Comparison of ENCODE assay signal across 22 cellular contexts in the genomic region with DNA sequence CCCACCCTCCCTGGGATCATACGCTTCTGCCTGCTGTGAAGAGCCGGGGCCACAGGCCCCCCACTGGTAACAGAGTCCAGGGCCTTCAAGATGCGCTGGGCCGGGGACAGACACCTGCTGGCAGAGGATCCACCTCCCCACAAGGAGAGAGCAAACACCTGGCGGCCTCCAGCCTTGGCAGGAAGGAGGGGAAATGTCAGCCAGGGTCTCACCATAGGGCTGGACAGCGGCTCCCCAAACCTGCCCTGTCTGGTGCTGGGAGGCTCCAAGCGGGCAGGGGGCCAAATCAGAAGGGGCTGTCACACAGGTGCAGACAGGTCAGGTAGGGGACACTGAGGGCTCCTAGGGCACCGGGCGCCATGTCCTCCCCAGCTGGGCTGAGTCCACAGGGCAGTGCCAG. TPM values are rescaled to one million over a fixed set of nuclear protein-coding genes. Genes with fewer than 3 reads are reported as not detected.
DNase-seq lines count a peak whose midpoint lies in the region; ATAC-seq and TF ChIP-seq lines count a peak whose summit lies in the region.
"Had no signal": no experiment of that assay in that cellular context is flagged by ENCODE, and none has a peak within 500 bp of the region (broad histone marks: within the 10 kb centered on the region; RNA-seq: fewer than 3 reads in every experiment).

No MANE protein-coding gene starts in this region.

- peaks cover 3% of the 10 kb centered on the region for H3K27me3 Mint-ChIP-seq in chondrocyte (ENCODE audit: low read depth)
- H3K27me3 Mint-ChIP-seq in immature natural killer cell (ENCODE audit: low read depth in 3 of 3): peaks cover 3 to 8% (median 6%) of the 10 kb centered on the region in 3 donors

- no peak overlapping the region for H3K23ac ChIP-seq in neuronal stem cell (ENCODE audit: low read depth, low read length, poor library complexity)

- H3K9me3 ChIP-seq in neuronal stem cell (replicated peaks in 1 of 2; ENCODE audit: control insufficient read depth in 2 of 2, insufficient read depth in 1 of 2, low read depth in 1 of 2, low read length in 2 of 2): peaks cover 0 to 5% of the 10 kb centered on the region in 2 donors
- H3K9me3 ChIP-seq: BLaER1 had no signal

- H3K36me3 Mint-ChIP-seq in chondrocyte (ENCODE audit: low read depth) (no peaks in the 10 kb centered on the region), immature natural killer cell (no peaks in the 10 kb centered on the region)

- peaks cover 0 to 38% (median 0%) of the 10 kb centered on the region in 3 experiments for H3K27me3 ChIP-seq in neuronal stem cell (ENCODE audit: control insufficient read depth in 3 of 3, insufficient read depth in 3 of 3, low read depth in 1 of 3, low read length in 3 of 3)
- H3K27me3 ChIP-seq: BLaER1 had no signal

- no peak overlapping the region for H2AFZ ChIP-seq in neuronal stem cell (ENCODE audit: low read length)
- H2AFZ ChIP-seq: GM23248 had no signal

- peaks cover 0 to 24% of the 10 kb centered on the region in 2 donors for H3K4me1 ChIP-seq in neuronal stem cell (ENCODE audit: control insufficient read depth in 2 of 2, insufficient read depth in 1 of 2, low read depth in 1 of 2, low read length in 2 of 2)

- no peak for TF ChIP-seq CTCF in chondrocyte (IDR thresholded peaks at IDR 0.05)

- H3K4me3 Mint-ChIP-seq in chondrocyte (ENCODE audit: unreplicated experiment) (no peak overlapping the region), immature natural killer cell (no peak overlapping the region)
- H3K4me3 Mint-ChIP-seq: CD4-positive, alpha-beta T cell; H9 had no signal

- H4K8ac ChIP-seq in neuronal stem cell (ENCODE audit: low read depth, low read length): no peak overlapping the region

- no peaks in the 10 kb centered on the region for H3K36me3 ChIP-seq in neuronal stem cell (replicated peaks in 1 of 2; ENCODE audit: control insufficient read depth in 2 of 2, insufficient read depth in 2 of 2, low read length in 2 of 2)

- H3K4me1 Mint-ChIP-seq in chondrocyte (ENCODE audit: low read depth) (no peaks in the 10 kb centered on the region), immature natural killer cell (peaks cover 0 to 4% of the 10 kb centered on the region in 2 donors)

- H2BK120ac ChIP-seq in neuronal stem cell (ENCODE audit: low read depth, low read length): no peak overlapping the region

- no peak for ATAC-seq in Right ventricle myocardium inferior
- ATAC-seq in activated CD4-positive, CD25-positive, alpha-beta regulatory T cell treated with anti-CD3 and anti-CD28 coated beads, Interleukin-2, amount 50 U/mL, for 24 hours: no peak
- ATAC-seq: GM12878, Panc1 had no signal

- no peak overlapping the region for H2BK15ac ChIP-seq in neuronal stem cell (ENCODE audit: low read length)

- H2BK5ac ChIP-seq in neuronal stem cell (ENCODE audit: low read length): no peak overlapping the region

- no peak overlapping the region for H3K4ac ChIP-seq in neuronal stem cell (ENCODE audit: low read length)

- peak overlapping the region; percentile 91 for H2AK5ac ChIP-seq in neuronal stem cell (ENCODE audit: low read depth, low read length)

- H3K79me1 ChIP-seq in neuronal stem cell (ENCODE audit: low read depth, low read length): no peaks in the 10 kb centered on the region

- peak overlapping the region; percentile 48 for H3K18ac ChIP-seq in neuronal stem cell (ENCODE audit: low read length)

- H2BK12ac ChIP-seq in neuronal stem cell (ENCODE audit: low read length): peak overlapping the region; percentile 24

- no peaks in the 10 kb centered on the region for H3K9me3 Mint-ChIP-seq in chondrocyte (ENCODE audit: low read depth)
- peaks cover 0 to 2% (median 0%) of the 10 kb centered on the region in 6 donors for H3K9me3 Mint-ChIP-seq in immature natural killer cell
- H3K9me3 Mint-ChIP-seq: CD4-positive, alpha-beta T cell had no signal

- WGBS in neuronal stem cell (ENCODE audit: extremely low coverage in 2 of 2, insufficient read length in 2 of 2, insufficient replicate concordance in 1 of 2), 2 donors: no CpG with 5 or more reads among the region's 9 CpGs

- no peak overlapping the region for H4K91ac ChIP-seq in neuronal stem cell (ENCODE audit: low read depth, low read length, poor library complexity)

- intact Hi-C loops in Right ventricle myocardium inferior (cut with DNase I) (no loop called here), cardiac septum (cut with DNase I) (no loop called here)

- no peak overlapping the region for H3K27ac ChIP-seq in neuronal stem cell (replicated peaks; ENCODE audit: low read length)
- H3K27ac ChIP-seq: GM23248 had no signal

- H3K9ac ChIP-seq in neuronal stem cell (ENCODE audit: low read depth, low read length, poor library complexity): no peak overlapping the region
- H3K9ac ChIP-seq: BLaER1, GM23248 had no signal

- no peak overlapping the region for H3K4me3 ChIP-seq in neuronal stem cell (ENCODE audit: low read length in 2 of 2)
- H3K4me3 ChIP-seq: BLaER1, GM12878, GM23248 had no signal

- no peak overlapping the region for H3K27ac Mint-ChIP-seq in chondrocyte (ENCODE audit: unreplicated experiment)
- no peak overlapping the region for H3K27ac Mint-ChIP-seq in immature natural killer cell
- H3K27ac Mint-ChIP-seq: CD4-positive, alpha-beta T cell had no signal

- peak overlapping the region; percentile 27 for H3K14ac ChIP-seq in neuronal stem cell (ENCODE audit: low read length)

- no peak overlapping the region for H3K4me2 ChIP-seq in neuronal stem cell (ENCODE audit: insufficient read depth, low read length, poor library complexity, severe bottlenecking)

- DNase-seq in Right ventricle myocardium inferior (ENCODE audit: missing footprints): peak; percentile 13
- DNase-seq in cardiac septum (ENCODE audit: low spot score): no peak
- peak; percentile 89 for DNase-seq in chondrocyte (ENCODE audit: low spot score)
- DNase-seq in neuronal stem cell (ENCODE audit: low spot score): no peak
- no peak for DNase-seq in immature natural killer cell
- DNase-seq in RKO (ENCODE audit: low spot score): no peak
- DNase-seq: CD4-positive, alpha-beta T cell; COR-L47; DND-41; H9; MV-4-11; NCI-H1105 treated with DMSO at 0.1 percent for 48 hours; NCI-H187; NCI-H2107; NCI-H446 treated with DMSO at 0.1 percent for 48 hours; NK-92 treated with Interleukin-12 subunit alpha and Interleukin-12 subunit beta, amount 100 ng/mL, for 24 hours; SHP77 had no signal

RNA-seq across cellular contexts. Expression of gene KCNAB2, which starts 58.9 kb away (rescaled TPM):
- total RNA-seq in Right ventricle myocardium inferior: 21.0 TPM
- 19.3 TPM for total RNA-seq in cardiac septum
- total RNA-seq in chondrocyte: 4.2 to 7.3 TPM (median 5.2 TPM) in 3 replicates
- polyA plus RNA-seq in neuronal stem cell (2013, experiment 1 of 2): 5.4 TPM
- 6.0 TPM for polyA plus RNA-seq in neuronal stem cell (2013, experiment 2 of 2)
- polyA plus RNA-seq in immature natural killer cell: 10 to 100 TPM; 26.1 to 73.8 (median 42.7) TPM

Comparison
In these comparisons a context has a peak if more than half of its experiments do, and no peak if none do; other contexts are left out.
1. DNase-seq: peak in Right ventricle myocardium inferior (single experiment) and chondrocyte (single experiment); none in cardiac septum (single experiment), neuronal stem cell (single experiment), immature natural killer cell (0 of 3) and RKO (single experiment).